10 cellular contexts compared by ENCODE assay signal in genomic region chr22:31244044-31244942, GRCh38. TPM values are rescaled to one million over a fixed set of nuclear protein-coding genes. Genes with fewer than 3 reads are reported as not detected.
A peak's percentile ranks its signal among the peaks of the same experiment; 100 is the strongest.
DNase-seq lines count a peak whose midpoint lies in the region; ATAC-seq, FAIRE-seq and TF ChIP-seq lines count a peak whose summit lies in the region.
"Had no signal": no experiment of that assay in that cellular context is flagged by ENCODE, and none has a peak within 500 bp of the region (broad histone marks: within the 10 kb centered on the region; RNA-seq: fewer than 3 reads in every experiment).

No MANE protein-coding gene starts in this region.

- H3K27me3 Mint-ChIP-seq in CD4-positive, alpha-beta memory T cell, result no peaks in the 10 kb centered on the region

- 68 to 70% methylated on average over 9 of the region's 9 CpGs for WGBS in body of pancreas, 2 donors

- H3K4me3 Mint-ChIP-seq in CD4-positive, alpha-beta memory T cell, result no peak overlapping the region

- ATAC-seq in omental fat pad (ENCODE audit: low FRiP score), result peak; percentile 54
- no peak for ATAC-seq in body of pancreas
- ATAC-seq in GM18858 (IDR thresholded peaks at IDR 0.05; ENCODE audit: unreplicated experiment), result no peak
- no peak for ATAC-seq in HG02852 (IDR thresholded peaks at IDR 0.05; ENCODE audit: unreplicated experiment)
- ATAC-seq: activated naive CD4-positive, alpha-beta T cell treated with anti-CD3 and anti-CD28 coated beads, Interleukin-2, amount 50 U/mL, for 72 hours had no signal

- H3K4me3 ChIP-seq in CD4-positive, alpha-beta memory T cell (ENCODE audit: low read length in 2 of 2), result no peak overlapping the region
- H3K4me3 ChIP-seq in endothelial cell of umbilical vein (replicated peaks in 1 of 3; ENCODE audit: insufficient read depth in 1 of 3, low read depth in 1 of 3, low read length in 3 of 3) (no peak overlapping the region), body of pancreas (no peak overlapping the region)

- dilution Hi-C loops in endothelial cell of umbilical vein (cut with MboI; ENCODE audit: extremely low pct_ligation_motif_present, low sequenced_read_pairs), result no loop called here

- H3K4me1 Mint-ChIP-seq in CD4-positive, alpha-beta memory T cell, result peaks cover 31 to 74% (median 44%) of the 10 kb centered on the region in 4 donors

- POLR2A ChIA-PET in CD4-positive, alpha-beta memory T cell (lab: Charles Lee; ENCODE audit: partially characterized antibody), result interaction anchor here (0.6 to 1.5 kb wide), 3 partner anchors 29 to 322 kb away, joined by 4 to 5 read pairs (median 4); no protein-coding TSS in a partner anchor
- POLR2A ChIA-PET in endothelial cell of umbilical vein (lab: Charles Lee), result interaction anchor here (1.4 kb wide), 1 partner anchor 15 kb away, joined by 3 read pairs; no protein-coding TSS in a partner anchor

- peaks cover 47% of the 10 kb centered on the region for H3K4me1 ChIP-seq in CD4-positive, alpha-beta memory T cell (ENCODE audit: insufficient read depth, low read length)
- H3K4me1 ChIP-seq in endothelial cell of umbilical vein (ENCODE audit: control insufficient read depth, extremely low read depth, insufficient read depth, low read length) (peaks cover 62% of the 10 kb centered on the region), body of pancreas (peaks cover 50% of the 10 kb centered on the region)

- CTCF ChIA-PET in CD4-positive, alpha-beta memory T cell (lab: Charles Lee; ENCODE audit: partially characterized antibody), result interaction anchor here (1.0 to 2.3 kb wide), 7 partner anchors 9 to 69 kb away, joined by 3 to 20 read pairs (median 4); partner anchors contain the start of gene LIMK2
- CTCF ChIA-PET in endothelial cell of umbilical vein (lab: Charles Lee), result interaction anchor here (0.6 to 14.3 kb wide), 13 partner anchors 9 to 159 kb away, joined by 3 to 169 read pairs (median 7); partner anchors contain the start of genes LIMK2, PIK3IP1 and SELENOM

- TF ChIP-seq CTCF in endothelial cell of umbilical vein (IDR thresholded peaks at IDR 0.05; ENCODE audit: extremely low read depth in 1 of 2, insufficient read depth in 1 of 2, low read depth in 1 of 2, low read length in 2 of 2), result no peak
- TF ChIP-seq CTCF in omental fat pad (IDR thresholded peaks at IDR 0.05), result no peak
- no peak for TF ChIP-seq CTCF in body of pancreas (IDR thresholded peaks at IDR 0.05)

- H3K27ac ChIP-seq in CD4-positive, alpha-beta memory T cell (ENCODE audit: low read depth, low read length), result no peak overlapping the region
- peak overlapping the region; percentile 95 for H3K27ac ChIP-seq in endothelial cell of umbilical vein (ENCODE audit: insufficient read depth, low read depth, low read length)
- no peak overlapping the region for H3K27ac ChIP-seq in body of pancreas

- peak; percentile 96 for FAIRE-seq in endothelial cell of umbilical vein (lab: Jason Lieb, UNC)

- peak overlapping the region; percentile 12 to 81 (median 58) for H3K27ac Mint-ChIP-seq in CD4-positive, alpha-beta memory T cell

- H3K9me3 ChIP-seq in CD4-positive, alpha-beta memory T cell (ENCODE audit: control insufficient read depth in 1 of 2, low read length in 2 of 2), result no peaks in the 10 kb centered on the region
- H3K9me3 ChIP-seq in endothelial cell of umbilical vein (replicated peaks; ENCODE audit: control insufficient read depth, insufficient read depth, low read length), result no peaks in the 10 kb centered on the region
- H3K9me3 ChIP-seq in body of pancreas, result no peaks in the 10 kb centered on the region

- no peak overlapping the region for H2AFZ ChIP-seq in endothelial cell of umbilical vein (ENCODE audit: low read depth, low read length)

- intact Hi-C loops in CD4-positive, alpha-beta memory T cell (cut with micrococcal nuclease), result no loop called here
- intact Hi-C loops in endothelial cell of umbilical vein (cut with micrococcal nuclease), result loop anchor here (1.0 kb wide), 1 partner anchor 9 kb away; no protein-coding TSS in a partner anchor
- intact Hi-C loops in body of pancreas (cut with DNase I), result no loop called here

- H3K36me3 ChIP-seq in CD4-positive, alpha-beta memory T cell (ENCODE audit: insufficient read depth, low read length), result no peaks in the 10 kb centered on the region
- H3K36me3 ChIP-seq in endothelial cell of umbilical vein (ENCODE audit: control insufficient read depth in 2 of 2, extremely low read depth in 1 of 2, insufficient read depth in 2 of 2, low read length in 2 of 2), result peaks cover 0 to 4% of the 10 kb centered on the region in 2 experiments
- no peaks in the 10 kb centered on the region for H3K36me3 ChIP-seq in body of pancreas (replicated peaks in 1 of 2; ENCODE audit: insufficient read depth in 1 of 2, low read depth in 2 of 2)

- peaks cover 59% of the 10 kb centered on the region for H3K79me2 ChIP-seq in endothelial cell of umbilical vein (ENCODE audit: control insufficient read depth, insufficient read depth, low read length)

- no peak for DNase-seq in CD4-positive, alpha-beta memory T cell
- DNase-seq in NCI-H69 (lab: John Stamatoyannopoulos, UW), result peak; percentile 49
- DNase-seq in endothelial cell of umbilical vein (ENCODE audit: low read depth, low spot score), result peak; percentile 82
- DNase-seq in omental fat pad (ENCODE audit: low spot score), result no peak
- no peak for DNase-seq in body of pancreas
- DNase-seq in NOMO-1 treated with dmso at 0.1 percent for 144 hours (lab: John Stamatoyannopoulos, UW; ENCODE audit: unreplicated experiment), result no peak
- DNase-seq: substantia nigra had no signal

- no peaks in the 10 kb centered on the region for H3K9me3 Mint-ChIP-seq in CD4-positive, alpha-beta memory T cell
- H3K9me3 Mint-ChIP-seq: activated naive CD4-positive, alpha-beta T cell treated with anti-CD3 and anti-CD28 coated beads, Interleukin-2, amount 50 U/mL, for 72 hours had no signal

- peak overlapping the region; percentile 24 for H3K4me2 ChIP-seq in endothelial cell of umbilical vein (ENCODE audit: insufficient read depth, low read length)

- no peak for TF ChIP-seq POLR2A in endothelial cell of umbilical vein (IDR thresholded peaks at IDR 0.05; ENCODE audit: low read depth, low read length)
- TF ChIP-seq POLR2A in body of pancreas (IDR thresholded peaks at IDR 0.05), result no peak

- no peaks in the 10 kb centered on the region for H3K9me1 ChIP-seq in endothelial cell of umbilical vein (replicated peaks; ENCODE audit: control insufficient read depth, extremely low read depth, insufficient read depth, low read length)

- BruUV-seq in endothelial cell of umbilical vein (replicated peaks; lab: Mats Ljungman, UMichigan), result no TSS peak

- no peaks in the 10 kb centered on the region for H4K20me1 ChIP-seq in endothelial cell of umbilical vein (replicated peaks; ENCODE audit: control insufficient read depth, extremely low read depth, insufficient read depth, low read length)

- peaks cover 12 to 24% of the 10 kb centered on the region in 2 donors for H3K36me3 Mint-ChIP-seq in CD4-positive, alpha-beta memory T cell

- H3K27me3 ChIP-seq in CD4-positive, alpha-beta memory T cell (ENCODE audit: insufficient read depth, low read length), result no peaks in the 10 kb centered on the region
- H3K27me3 ChIP-seq in endothelial cell of umbilical vein (ENCODE audit: control insufficient read depth in 2 of 2, insufficient read depth in 2 of 2, low read length in 2 of 2) (no peaks in the 10 kb centered on the region), body of pancreas (no peaks in the 10 kb centered on the region)

- peak overlapping the region; percentile 71 for H3K9ac ChIP-seq in endothelial cell of umbilical vein (replicated peaks; ENCODE audit: extremely low read depth, insufficient read depth, low read length)

TF ChIP-seq in endothelial cell of umbilical vein, 7 proteins besides CTCF, POLR2A, EP300 and RAD21:
- no peak for TF ChIP-seq EZH2 (IDR thresholded peaks at IDR 0.05; ENCODE audit: borderline replicate concordance, low read depth, low read length, severe bottlenecking)
- peak; percentile 65 for TF ChIP-seq POLR2AphosphoS5 (IDR thresholded peaks at IDR 0.05; ENCODE audit: insufficient read depth, low read depth, low read length)
- TF ChIP-seq JUN (IDR thresholded peaks at IDR 0.05; ENCODE audit: borderline replicate concordance, insufficient read depth, insufficient read length, low read depth), result peak; percentile 11
- no peak for TF ChIP-seq FOS (IDR thresholded peaks at IDR 0.05; ENCODE audit: borderline replicate concordance, insufficient read depth, low read length)

RNA-seq across cellular contexts. Expression of gene LIMK2, which starts 32.2 kb away (rescaled TPM):
- 10 to 100 TPM; 32.2 to 33.2 TPM for total RNA-seq in CD4-positive, alpha-beta memory T cell
- 10 to 100 TPM; 12.3 to 26.8 TPM for polyA plus RNA-seq in CD4-positive, alpha-beta memory T cell
- total RNA-seq in endothelial cell of umbilical vein (71.7 and 76.7 TPM in 2 replicates), omental fat pad (10 to 100 TPM; 32.0 to 66.2 (median 40.7) TPM), body of pancreas (10 to 100 TPM; 27.5 to 79.8 TPM)
- polyA plus RNA-seq in endothelial cell of umbilical vein, result 19.4 and 23.2 TPM in 2 replicates
- 18.1 and 19.6 TPM in 2 replicates for polyA plus RNA-seq in endothelial cell of umbilical vein (2011; cell fraction: cytosol; rRNA removed)
- polyA plus RNA-seq in endothelial cell of umbilical vein (2011; cell fraction: nucleus; rRNA removed), result 86.3 and 93.0 TPM in 2 replicates
- 29.6 and 37.8 TPM in 2 replicates for polyA plus RNA-seq in endothelial cell of umbilical vein (2012)
- polyA minus RNA-seq in endothelial cell of umbilical vein, result 46.1 and 47.6 TPM in 2 replicates
- polyA minus RNA-seq in endothelial cell of umbilical vein (2011; cell fraction: cytosol; rRNA and poly(A)+ RNA removed), result 1.6 TPM
- 47.3 and 65.9 TPM in 2 replicates for polyA minus RNA-seq in endothelial cell of umbilical vein (2011; cell fraction: nucleus; rRNA and poly(A)+ RNA removed)

RNA-seq across cellular contexts. Expression of gene PIK3IP1, which starts 48.0 kb away (rescaled TPM):
- 100 to 1,000 TPM; 399 to 411 TPM for total RNA-seq in CD4-positive, alpha-beta memory T cell
- polyA plus RNA-seq in CD4-positive, alpha-beta memory T cell, result 100 to 1,000 TPM; 418 to 473 TPM
- total RNA-seq in endothelial cell of umbilical vein, result 7.7 and 8.4 TPM in 2 replicates
- polyA plus RNA-seq in endothelial cell of umbilical vein, result 11.1 and 13.2 TPM in 2 replicates
- 9.5 and 12.6 TPM in 2 replicates for polyA plus RNA-seq in endothelial cell of umbilical vein (2011; cell fraction: cytosol; rRNA removed)
- 8.8 TPM in 2 replicates for polyA plus RNA-seq in endothelial cell of umbilical vein (2011; cell fraction: nucleus; rRNA removed)
- polyA plus RNA-seq in endothelial cell of umbilical vein (2012), result 12.8 and 19.8 TPM in 2 replicates
- 10.6 and 10.9 TPM in 2 replicates for polyA minus RNA-seq in endothelial cell of umbilical vein
- 1.0 TPM for polyA minus RNA-seq in endothelial cell of umbilical vein (2011; cell fraction: cytosol; rRNA and poly(A)+ RNA removed)
- 7.2 and 7.8 TPM in 2 replicates for polyA minus RNA-seq in endothelial cell of umbilical vein (2011; cell fraction: nucleus; rRNA and poly(A)+ RNA removed)
- total RNA-seq in omental fat pad, result 10 to 100 TPM; 32.8 to 61.2 (median 47.1) TPM
- 10 to 100 TPM in 1 of 2 donors, 1 to 10 TPM in 1; 5.6 to 18.9 TPM for total RNA-seq in body of pancreas

Comparison
In these comparisons a context has a peak if more than half of its experiments do, and no peak if none do; other contexts are left out.
1. DNase-seq: peak in NCI-H69 (single experiment) and endothelial cell of umbilical vein (single experiment); none in CD4-positive, alpha-beta memory T cell (0 of 5), omental fat pad (single experiment), body of pancreas (0 of 4) and NOMO-1 treated with dmso at 0.1 percent for 144 hours (single experiment).
2. RNA of gene PIK3IP1, which starts 48.0 kb away (total RNA-seq): 399 to 411 TPM in CD4-positive, alpha-beta memory T cell; 32.8 to 61.2 TPM in omental fat pad, 5.6 to 18.9 TPM in body of pancreas and 7.7 to 8.4 TPM in endothelial cell of umbilical vein; every median in the first group is over 4 times any median in the second.